Comparison of ENCODE assay signal across 27 cellular contexts in the genomic region with DNA sequence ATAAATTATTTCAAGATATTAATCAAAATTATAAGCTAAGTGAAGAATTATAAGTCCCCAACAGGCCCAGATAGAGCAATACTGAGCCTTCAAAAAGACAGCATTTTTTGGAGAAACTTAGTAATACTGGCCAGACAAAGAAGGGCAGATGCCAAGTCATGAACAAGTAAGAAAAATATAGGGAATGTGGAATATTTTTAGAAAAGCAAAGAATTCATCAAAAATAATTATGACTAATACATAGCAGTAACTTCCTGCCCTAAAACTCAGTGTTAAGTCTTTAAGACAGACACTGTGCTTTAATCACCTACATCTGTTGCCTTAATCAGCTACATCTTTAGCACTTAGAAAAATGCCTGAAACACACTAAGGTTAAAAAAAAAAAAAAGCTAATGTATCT. TPM values are rescaled to one million over a fixed set of nuclear protein-coding genes. Genes with fewer than 3 reads are reported as not detected.
DNase-seq lines count a peak whose midpoint lies in the region; ATAC-seq, FAIRE-seq and TF ChIP-seq lines count a peak whose summit lies in the region.
"Had no signal": no experiment of that assay in that cellular context is flagged by ENCODE, and none has a peak within 500 bp of the region (broad histone marks: within the 10 kb centered on the region; RNA-seq: fewer than 3 reads in every experiment).

No MANE protein-coding gene starts in this region.

- H3K27ac ChIP-seq in RWPE2 (ENCODE audit: poor library complexity, severe bottlenecking) (no peak overlapping the region), endothelial cell of umbilical vein (ENCODE audit: insufficient read depth, low read depth, low read length) (peak overlapping the region; percentile 41), osteoblast (ENCODE audit: low read depth, low read length) (peak overlapping the region; percentile 31)
- H3K27ac ChIP-seq: A549, cardiac muscle cell, dorsolateral prefrontal cortex, gastrocnemius medialis, lower lobe of right lung, transverse colon had no signal

- H3K27me3 ChIP-seq in BJ (ENCODE audit: control insufficient read depth, insufficient read depth, low read length) = no peaks in the 10 kb centered on the region
- H3K27me3 ChIP-seq in RWPE2 (ENCODE audit: insufficient read depth, poor library complexity, severe bottlenecking) = no peaks in the 10 kb centered on the region
- H3K27me3 ChIP-seq in endothelial cell of umbilical vein (ENCODE audit: control insufficient read depth in 2 of 2, insufficient read depth in 2 of 2, low read length in 2 of 2) = no peaks in the 10 kb centered on the region
- no peaks in the 10 kb centered on the region for H3K27me3 ChIP-seq in osteoblast (ENCODE audit: insufficient read depth, low read length)
- H3K27me3 ChIP-seq: cardiac muscle cell, dorsolateral prefrontal cortex, gastrocnemius medialis, transverse colon had no signal

- no peak for FAIRE-seq in endothelial cell of umbilical vein (lab: Jason Lieb, UNC)
- no peak for FAIRE-seq in H54 (lab: Jason Lieb, UNC)
- FAIRE-seq: A549 had no signal

- no peak for TF ChIP-seq CTCF in BJ (IDR thresholded peaks at IDR 0.05; ENCODE audit: insufficient read depth, low read depth, low read length)
- TF ChIP-seq CTCF in RWPE2 (IDR thresholded peaks at IDR 0.05; ENCODE audit: poor library complexity, severe bottlenecking) = no peak
- no peak for TF ChIP-seq CTCF in endothelial cell of umbilical vein (IDR thresholded peaks at IDR 0.05; ENCODE audit: extremely low read depth in 1 of 2, insufficient read depth in 1 of 2, low read depth in 1 of 2, low read length in 2 of 2)
- no peak for TF ChIP-seq CTCF in osteoblast (IDR thresholded peaks at IDR 0.05; ENCODE audit: extremely low read depth, low read depth, low read length)

- H2AFZ ChIP-seq in endothelial cell of umbilical vein (ENCODE audit: low read depth, low read length) (no peak overlapping the region), osteoblast (ENCODE audit: low read length) (no peak overlapping the region)

- BruUV-seq in endothelial cell of umbilical vein (replicated peaks; lab: Mats Ljungman, UMichigan) = no TSS peak

- H3K9me1 ChIP-seq in endothelial cell of umbilical vein (replicated peaks; ENCODE audit: control insufficient read depth, extremely low read depth, insufficient read depth, low read length) = no peaks in the 10 kb centered on the region

- H3K79me2 ChIP-seq in endothelial cell of umbilical vein (ENCODE audit: control insufficient read depth, insufficient read depth, low read length) = no peaks in the 10 kb centered on the region
- H3K79me2 ChIP-seq in osteoblast (ENCODE audit: insufficient read depth, low read length) = no peaks in the 10 kb centered on the region

- H3K9me3 ChIP-seq in RWPE2 (ENCODE audit: severe bottlenecking) (no peaks in the 10 kb centered on the region), endothelial cell of umbilical vein (replicated peaks; ENCODE audit: control insufficient read depth, insufficient read depth, low read length) (no peaks in the 10 kb centered on the region), osteoblast (ENCODE audit: low read depth, low read length) (no peaks in the 10 kb centered on the region)
- H3K9me3 ChIP-seq: A549, gastrocnemius medialis, lower lobe of right lung, transverse colon had no signal

- H3K36me3 ChIP-seq in BJ (ENCODE audit: control insufficient read depth, insufficient read depth, low read length) (no peaks in the 10 kb centered on the region), RWPE2 (ENCODE audit: low read depth) (peaks cover 3% of the 10 kb centered on the region; the same call in 1 of the 2 replicates), endothelial cell of umbilical vein (ENCODE audit: control insufficient read depth in 2 of 2, extremely low read depth in 1 of 2, insufficient read depth in 2 of 2, low read length in 2 of 2) (no peaks in the 10 kb centered on the region), osteoblast (ENCODE audit: insufficient read depth, low read length) (no peaks in the 10 kb centered on the region)
- H3K36me3 ChIP-seq: cardiac muscle cell, gastrocnemius medialis, lower lobe of right lung, transverse colon had no signal

- peak; percentile 7 for DNase-seq in BJ (ENCODE audit: low read depth)
- DNase-seq in RWPE2 (ENCODE audit: low spot score) = no peak
- peak; percentile 51 for DNase-seq in endothelial cell of umbilical vein (ENCODE audit: low read depth, low spot score)
- DNase-seq in osteoblast (ENCODE audit: insufficient read length, low spot score, missing footprints) = peak; percentile 14
- DNase-seq in iPS-NIHi11 (ENCODE audit: low spot score) = no peak
- no peak for DNase-seq in H54 (ENCODE audit: insufficient read length, low spot score)
- DNase-seq: activated CD4-positive, alpha-beta T cell treated with anti-CD3 and anti-CD28 coated beads for 1 hour; activated CD8-positive, alpha-beta T cell treated with anti-CD3 and anti-CD28 coated beads, Interleukin-2, amount 10 ng/mL, durations not matched to agents 7 days and 5 days; activated gamma-delta T cell treated with Interleukin-2 at 50 U/mL for 16 hours; activated T-cell treated with anti-CD3 and anti-CD28 coated beads, Interleukin-2, amount 50 U/mL, for 1 hour; C1 segment of cervical spinal cord; Calu3; dorsolateral prefrontal cortex; gastrocnemius medialis; Karpas-422; lower lobe of right lung; NCI-H1694; NCI-H2171 treated with DMSO at 0.1 percent for 48 hours; NCI-H526 treated with DMSO at 0.1 percent for 48 hours; Right ventricle myocardium superior; stimulated activated naive CD4-positive, alpha-beta T cell; transverse colon had no signal

- H3K4me1 ChIP-seq in RWPE2 (ENCODE audit: insufficient read depth, poor library complexity, severe bottlenecking) = peaks cover 5% of the 10 kb centered on the region
- peaks cover 12% of the 10 kb centered on the region for H3K4me1 ChIP-seq in endothelial cell of umbilical vein (ENCODE audit: control insufficient read depth, extremely low read depth, insufficient read depth, low read length)
- peaks cover 12% of the 10 kb centered on the region for H3K4me1 ChIP-seq in osteoblast (ENCODE audit: insufficient read depth, low read length)
- H3K4me1 ChIP-seq: A549, gastrocnemius medialis, lower lobe of right lung had no signal

- dilution Hi-C loops in endothelial cell of umbilical vein (cut with MboI; ENCODE audit: extremely low pct_ligation_motif_present, low sequenced_read_pairs) = no loop called here

- CTCF ChIA-PET in BJ (lab: Yijun Ruan, JAX) (interaction anchor here (0.6 to 1.1 kb wide), 2 partner anchors 71 to 323 kb away, joined by 3 read pairs; no protein-coding TSS in a partner anchor), endothelial cell of umbilical vein (lab: Charles Lee) (interaction anchor here (0.9 to 2.3 kb wide), 4 partner anchors 70 to 436 kb away, joined by 3 to 19 read pairs (median 11); no protein-coding TSS in a partner anchor)

- H3K4me2 ChIP-seq in endothelial cell of umbilical vein (ENCODE audit: insufficient read depth, low read length) (peak overlapping the region; percentile 42), osteoblast (ENCODE audit: insufficient read depth, low read length) (peak overlapping the region; percentile 41)
- H3K4me2 ChIP-seq: A549, smooth muscle cell had no signal

- H3K9ac ChIP-seq in endothelial cell of umbilical vein (replicated peaks; ENCODE audit: extremely low read depth, insufficient read depth, low read length) = no peak overlapping the region

- ATAC-seq in RWPE2 (ENCODE audit: low read depth) (peak; percentile 47; the same call in 1 of the 3 replicates), GM21526 (IDR thresholded peaks at IDR 0.05; ENCODE audit: low FRiP score, unreplicated experiment) (no peak), GM21390 (IDR thresholded peaks at IDR 0.05; ENCODE audit: unreplicated experiment) (no peak)
- ATAC-seq: A549; activated CD8-positive, alpha-beta T cell treated with anti-CD3 and anti-CD28 coated beads, Interleukin-2, amount 10 ng/mL, durations not matched to agents 7 days and 5 days; gastrocnemius medialis; lower lobe of right lung had no signal

- H4K20me1 ChIP-seq in endothelial cell of umbilical vein (replicated peaks; ENCODE audit: control insufficient read depth, extremely low read depth, insufficient read depth, low read length) (no peaks in the 10 kb centered on the region), osteoblast (ENCODE audit: insufficient read depth, low read length) (no peaks in the 10 kb centered on the region)

- no peak overlapping the region for H3K4me3 ChIP-seq in BJ (ENCODE audit: low read depth, low read length)
- H3K4me3 ChIP-seq in RWPE2 (ENCODE audit: severe bottlenecking) = no peak overlapping the region
- no peak overlapping the region for H3K4me3 ChIP-seq in endothelial cell of umbilical vein (replicated peaks in 1 of 3; ENCODE audit: insufficient read depth in 1 of 3, low read depth in 1 of 3, low read length in 3 of 3)
- no peak overlapping the region for H3K4me3 ChIP-seq in osteoblast (ENCODE audit: insufficient read depth, low read length)
- H3K4me3 ChIP-seq: A549, cardiac muscle cell, dorsolateral prefrontal cortex, gastrocnemius medialis, lower lobe of right lung, smooth muscle cell, transverse colon had no signal

- intact Hi-C loops in endothelial cell of umbilical vein (cut with micrococcal nuclease) = loop anchor here (2.0 to 5.0 kb wide), 2 partner anchors 226 to 1593 kb away; no protein-coding TSS in a partner anchor

- POLR2A ChIA-PET in BJ (lab: Charles Lee) (interaction anchor here (0.6 kb wide), 2 partner anchors 434 to 535 kb away, joined by 3 read pairs; no protein-coding TSS in a partner anchor), endothelial cell of umbilical vein (lab: Charles Lee) (no interaction called here)

- no peak for TF ChIP-seq POLR2A in endothelial cell of umbilical vein (IDR thresholded peaks at IDR 0.05; ENCODE audit: low read depth, low read length)
- TF ChIP-seq POLR2A in H54 (IDR thresholded peaks at IDR 0.05; ENCODE audit: low read depth, low read length) = no peak

TF ChIP-seq in endothelial cell of umbilical vein, 7 proteins besides CTCF, POLR2A, EP300 and RAD21:
- TF ChIP-seq FOS (IDR thresholded peaks at IDR 0.05; ENCODE audit: borderline replicate concordance, insufficient read depth, low read length) = peak; percentile 33
- TF ChIP-seq EZH2 (IDR thresholded peaks at IDR 0.05; ENCODE audit: borderline replicate concordance, low read depth, low read length, severe bottlenecking) = no peak
- peak; percentile 52 for TF ChIP-seq GATA2 (IDR thresholded peaks at IDR 0.05; ENCODE audit: insufficient read depth, insufficient read length, low read depth, low read length)

RNA-seq across cellular contexts. Expression of gene DPH6, which starts 31.2 kb away (rescaled TPM):
- polyA plus RNA-seq in BJ (2011; rRNA removed) (9.9 and 10.3 TPM in 2 replicates), endothelial cell of umbilical vein (4.6 and 6.0 TPM in 2 replicates)
- polyA minus RNA-seq in BJ (2011; rRNA and poly(A)+ RNA removed) = 15.6 and 15.8 TPM in 2 replicates
- total RNA-seq in endothelial cell of umbilical vein (10.1 and 12.4 TPM in 2 replicates), osteoblast (13.6 and 20.6 TPM in 2 replicates)
- polyA plus RNA-seq in endothelial cell of umbilical vein (2011; cell fraction: cytosol; rRNA removed) = 6.4 and 7.7 TPM in 2 replicates
- polyA plus RNA-seq in endothelial cell of umbilical vein (2011; cell fraction: nucleus; rRNA removed) = 12.3 and 16.5 TPM in 2 replicates
- 9.3 and 15.7 TPM in 2 replicates for polyA plus RNA-seq in endothelial cell of umbilical vein (2012)
- polyA minus RNA-seq in endothelial cell of umbilical vein = 13.6 and 26.3 TPM in 2 replicates
- polyA minus RNA-seq in endothelial cell of umbilical vein (2011; cell fraction: cytosol; rRNA and poly(A)+ RNA removed) = 7.9 TPM
- 48.8 and 56.1 TPM in 2 replicates for polyA minus RNA-seq in endothelial cell of umbilical vein (2011; cell fraction: nucleus; rRNA and poly(A)+ RNA removed)

Comparison
In these comparisons a context has a peak if more than half of its experiments do, and no peak if none do; other contexts are left out.
1. DNase-seq: peak in BJ (single experiment), endothelial cell of umbilical vein (single experiment) and osteoblast (single experiment); none in RWPE2 (single experiment), iPS-NIHi11 (single experiment) and H54 (single experiment).